In the genomic region with DNA sequence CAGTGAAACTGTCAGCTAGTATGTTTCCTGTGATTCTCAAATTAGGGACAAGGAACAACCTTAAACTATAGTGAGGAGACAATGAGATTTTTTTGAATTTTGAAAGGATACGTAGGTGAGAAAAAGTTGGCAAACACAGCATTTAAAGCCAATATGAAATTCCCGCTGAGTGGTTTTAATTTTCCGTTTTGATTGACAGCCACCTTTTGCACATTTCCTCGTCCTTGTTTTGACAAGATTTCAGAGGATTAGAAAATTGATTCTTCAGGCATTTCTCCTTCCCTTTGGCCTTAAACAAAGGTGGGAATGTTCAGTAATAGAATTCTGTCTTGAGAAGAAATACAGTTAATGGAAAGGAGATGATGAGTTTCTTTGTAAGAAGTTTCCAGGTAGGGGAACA, we compare ENCODE assay signal across 3 cellular contexts.
TF ChIP-seq lines count a peak whose summit lies in the region.

No MANE protein-coding gene starts in this region.

TF ChIP-seq in HEK293, 187 proteins besides CTCF, POLR2A, EP300 and RAD21 (continued from another document):
- TF ChIP-seq, protein P1, sequence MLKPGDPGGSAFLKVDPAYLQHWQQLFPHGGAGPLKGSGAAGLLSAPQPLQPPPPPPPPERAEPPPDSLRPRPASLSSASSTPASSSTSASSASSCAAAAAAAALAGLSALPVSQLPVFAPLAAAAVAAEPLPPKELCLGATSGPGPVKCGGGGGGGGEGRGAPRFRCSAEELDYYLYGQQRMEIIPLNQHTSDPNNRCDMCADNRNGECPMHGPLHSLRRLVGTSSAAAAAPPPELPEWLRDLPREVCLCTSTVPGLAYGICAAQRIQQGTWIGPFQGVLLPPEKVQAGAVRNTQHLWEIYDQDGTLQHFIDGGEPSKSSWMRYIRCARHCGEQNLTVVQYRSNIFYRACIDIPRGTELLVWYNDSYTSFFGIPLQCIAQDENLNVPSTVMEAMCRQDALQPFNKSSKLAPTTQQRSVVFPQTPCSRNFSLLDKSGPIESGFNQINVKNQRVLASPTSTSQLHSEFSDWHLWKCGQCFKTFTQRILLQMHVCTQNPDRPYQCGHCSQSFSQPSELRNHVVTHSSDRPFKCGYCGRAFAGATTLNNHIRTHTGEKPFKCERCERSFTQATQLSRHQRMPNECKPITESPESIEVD (tag by site-specific recombination; IDR thresholded peaks at IDR 0.05): peak; percentile 37; the same call in 1 of the 2 replicates

TF ChIP-seq in GM12878, 131 proteins besides CTCF, POLR2A, EP300 and RAD21 (continued from another document):
- peak; percentile 33; the same call in 1 of the 2 replicates for TF ChIP-seq PKNOX1 (IDR thresholded peaks at IDR 0.05)
- TF ChIP-seq LARP7 (IDR thresholded peaks at IDR 0.05): no peak
- TF ChIP-seq, protein P2, sequence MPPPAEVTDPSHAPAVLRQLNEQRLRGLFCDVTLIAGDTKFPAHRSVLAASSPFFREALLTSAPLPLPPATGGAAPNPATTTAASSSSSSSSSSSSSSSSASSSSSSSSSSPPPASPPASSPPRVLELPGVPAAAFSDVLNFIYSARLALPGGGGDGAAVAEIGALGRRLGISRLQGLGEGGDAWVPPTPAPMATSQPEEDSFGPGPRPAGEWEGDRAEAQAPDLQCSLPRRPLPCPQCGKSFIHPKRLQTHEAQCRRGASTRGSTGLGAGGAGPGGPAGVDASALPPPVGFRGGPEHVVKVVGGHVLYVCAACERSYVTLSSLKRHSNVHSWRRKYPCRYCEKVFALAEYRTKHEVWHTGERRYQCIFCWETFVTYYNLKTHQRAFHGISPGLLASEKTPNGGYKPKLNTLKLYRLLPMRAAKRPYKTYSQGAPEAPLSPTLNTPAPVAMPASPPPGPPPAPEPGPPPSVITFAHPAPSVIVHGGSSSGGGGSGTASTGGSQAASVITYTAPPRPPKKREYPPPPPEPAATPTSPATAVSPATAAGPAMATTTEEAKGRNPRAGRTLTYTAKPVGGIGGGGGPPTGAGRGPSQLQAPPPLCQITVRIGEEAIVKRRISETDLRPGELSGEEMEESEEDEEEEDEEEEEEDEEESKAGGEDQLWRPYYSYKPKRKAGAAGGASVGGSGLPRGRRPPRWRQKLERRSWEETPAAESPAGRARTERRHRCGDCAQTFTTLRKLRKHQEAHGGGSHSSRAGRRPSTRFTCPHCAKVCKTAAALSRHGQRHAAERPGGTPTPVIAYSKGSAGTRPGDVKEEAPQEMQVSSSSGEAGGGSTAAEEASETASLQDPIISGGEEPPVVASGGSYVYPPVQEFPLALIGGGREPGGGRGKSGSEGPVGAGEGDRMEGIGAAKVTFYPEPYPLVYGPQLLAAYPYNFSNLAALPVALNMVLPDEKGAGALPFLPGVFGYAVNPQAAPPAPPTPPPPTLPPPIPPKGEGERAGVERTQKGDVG (CRISPR knock-in tag; IDR thresholded peaks at IDR 0.05): no peak
- TF ChIP-seq CUX1 (IDR thresholded peaks at IDR 0.05; ENCODE audit: insufficient replicate concordance, low read depth, low read length): no peak

TF ChIP-seq in neural cell, 6 proteins besides CTCF, POLR2A, EP300 and RAD21 (continued from another document):
- TF ChIP-seq REST (IDR thresholded peaks at IDR 0.05; ENCODE audit: borderline replicate concordance) (no peak), TAF1 (IDR thresholded peaks at IDR 0.05; ENCODE audit: low read depth) (no peak), EZH2 (IDR thresholded peaks at IDR 0.05; ENCODE audit: borderline replicate concordance, insufficient read depth, low read length, poor library complexity, severe bottlenecking) (no peak)
